Comparison of ENCODE assay signal across 10 cellular contexts in genomic region chr20:16411361-16411760, GRCh38.
"Had no signal": no experiment of that assay in that cellular context is flagged by ENCODE, and none has a peak within 500 bp of the region (broad histone marks: within the 10 kb centered on the region; RNA-seq: fewer than 3 reads in every experiment).

No MANE protein-coding gene starts in this region.

- ATAC-seq: HCT116, HepG2 had no signal

- H3K27ac Mint-ChIP-seq: HFFc6, IgD-negative memory B cell had no signal

- H3K27ac ChIP-seq: GM23248, HL-60 had no signal

- H3K9me3 ChIP-seq: HAP-1 had no signal

- H3K4me3 Mint-ChIP-seq: HFFc6, IgD-negative memory B cell had no signal

- FAIRE-seq: HepG2 had no signal

- H3K4me3 ChIP-seq: GM23248, HAP-1 had no signal

- DNase-seq: GM23248, GOT3, H7, HFFc6, KG1 had no signal

- H3K4me1 ChIP-seq: HAP-1 had no signal

- H3K27me3 Mint-ChIP-seq: IgD-negative memory B cell had no signal
